ENCODE assay signal across 3 cellular contexts in the genomic region with DNA sequence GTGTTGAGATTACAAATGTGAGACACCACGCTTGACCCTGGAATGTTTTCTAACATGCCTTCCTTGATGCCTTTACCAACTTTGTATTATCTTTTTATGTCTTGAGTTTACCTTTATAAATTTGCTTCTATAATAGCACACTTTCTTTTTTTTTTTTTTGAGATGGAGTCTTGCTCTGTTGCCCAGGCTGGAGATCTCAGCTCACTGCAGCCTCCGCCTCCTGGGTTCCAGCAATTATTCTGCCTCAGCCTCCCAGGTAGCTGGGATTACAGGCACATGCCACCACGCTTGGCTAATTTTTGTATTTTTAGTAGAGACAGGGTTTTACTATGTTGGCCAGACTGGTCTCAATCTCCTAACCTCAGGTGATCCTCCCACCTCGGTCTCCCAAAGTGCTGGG. TPM values are rescaled to one million over a fixed set of nuclear protein-coding genes. Genes with fewer than 3 reads are reported as not detected.
"Had no signal": no experiment of that assay in that cellular context is flagged by ENCODE, and none has a peak within 500 bp of the region (broad histone marks: within the 10 kb centered on the region; RNA-seq: fewer than 3 reads in every experiment).

No MANE protein-coding gene starts in this region.

RNA-seq across cellular contexts. Expression of gene CIART, which starts 32.3 kb away (rescaled TPM):
- total RNA-seq: HepG2, HT-29 had no signal
- polyA plus RNA-seq: IgD-negative memory B cell had no signal
